In the genomic region with DNA sequence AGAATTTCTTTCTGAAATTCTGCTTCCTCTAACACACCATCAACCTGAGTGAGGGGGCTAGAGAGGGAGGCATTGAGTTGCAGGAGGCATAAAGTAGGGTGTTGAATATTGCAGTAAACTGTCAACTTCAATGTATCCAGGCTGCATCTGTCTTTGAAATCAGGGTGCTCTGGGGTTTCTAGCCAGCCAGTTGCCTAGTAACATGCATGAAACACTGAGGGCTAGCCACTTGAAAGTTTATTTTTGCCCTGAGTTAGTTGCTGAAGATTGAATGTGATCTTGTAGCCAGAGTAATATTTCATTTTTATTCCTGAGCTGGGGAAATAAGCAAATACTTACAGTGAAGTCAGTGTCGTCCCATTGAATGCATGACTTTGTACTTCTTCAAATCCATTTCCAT, we compare ENCODE assay signal across 1 cellular context.
TF ChIP-seq lines count a peak whose summit lies in the region.

No MANE protein-coding gene starts in this region.

TF ChIP-seq in K562, 482 proteins besides CTCF, POLR2A, EP300 and RAD21:
- no peak for TF ChIP-seq POLR2H (tag; IDR thresholded peaks at IDR 0.05; ENCODE audit: low read depth)
- TF ChIP-seq, protein P1, sequence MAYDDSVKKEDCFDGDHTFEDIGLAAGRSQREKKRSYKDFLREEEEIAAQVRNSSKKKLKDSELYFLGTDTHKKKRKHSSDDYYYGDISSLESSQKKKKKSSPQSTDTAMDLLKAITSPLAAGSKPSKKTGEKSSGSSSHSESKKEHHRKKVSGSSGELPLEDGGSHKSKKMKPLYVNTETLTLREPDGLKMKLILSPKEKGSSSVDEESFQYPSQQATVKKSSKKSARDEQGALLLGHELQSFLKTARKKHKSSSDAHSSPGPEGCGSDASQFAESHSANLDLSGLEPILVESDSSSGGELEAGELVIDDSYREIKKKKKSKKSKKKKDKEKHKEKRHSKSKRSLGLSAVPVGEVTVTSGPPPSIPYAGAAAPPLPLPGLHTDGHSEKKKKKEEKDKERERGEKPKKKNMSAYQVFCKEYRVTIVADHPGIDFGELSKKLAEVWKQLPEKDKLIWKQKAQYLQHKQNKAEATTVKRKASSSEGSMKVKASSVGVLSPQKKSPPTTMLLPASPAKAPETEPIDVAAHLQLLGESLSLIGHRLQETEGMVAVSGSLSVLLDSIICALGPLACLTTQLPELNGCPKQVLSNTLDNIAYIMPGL (CRISPR knock-in tag; IDR thresholded peaks at IDR 0.05): no peak
- 0 out of 2 replicates have a peak, but pooled peaks have one; percentile 11 for TF ChIP-seq RFX1 (IDR thresholded peaks at IDR 0.05)
- TF ChIP-seq ETS2 (tag; IDR thresholded peaks at IDR 0.05; ENCODE audit: borderline replicate concordance, poor library complexity, severe bottlenecking): no peak
- TF ChIP-seq ZNF76 (CRISPR knock-in tag; IDR thresholded peaks at IDR 0.05; ENCODE audit: borderline replicate concordance): no peak
- TF ChIP-seq, protein P2, sequence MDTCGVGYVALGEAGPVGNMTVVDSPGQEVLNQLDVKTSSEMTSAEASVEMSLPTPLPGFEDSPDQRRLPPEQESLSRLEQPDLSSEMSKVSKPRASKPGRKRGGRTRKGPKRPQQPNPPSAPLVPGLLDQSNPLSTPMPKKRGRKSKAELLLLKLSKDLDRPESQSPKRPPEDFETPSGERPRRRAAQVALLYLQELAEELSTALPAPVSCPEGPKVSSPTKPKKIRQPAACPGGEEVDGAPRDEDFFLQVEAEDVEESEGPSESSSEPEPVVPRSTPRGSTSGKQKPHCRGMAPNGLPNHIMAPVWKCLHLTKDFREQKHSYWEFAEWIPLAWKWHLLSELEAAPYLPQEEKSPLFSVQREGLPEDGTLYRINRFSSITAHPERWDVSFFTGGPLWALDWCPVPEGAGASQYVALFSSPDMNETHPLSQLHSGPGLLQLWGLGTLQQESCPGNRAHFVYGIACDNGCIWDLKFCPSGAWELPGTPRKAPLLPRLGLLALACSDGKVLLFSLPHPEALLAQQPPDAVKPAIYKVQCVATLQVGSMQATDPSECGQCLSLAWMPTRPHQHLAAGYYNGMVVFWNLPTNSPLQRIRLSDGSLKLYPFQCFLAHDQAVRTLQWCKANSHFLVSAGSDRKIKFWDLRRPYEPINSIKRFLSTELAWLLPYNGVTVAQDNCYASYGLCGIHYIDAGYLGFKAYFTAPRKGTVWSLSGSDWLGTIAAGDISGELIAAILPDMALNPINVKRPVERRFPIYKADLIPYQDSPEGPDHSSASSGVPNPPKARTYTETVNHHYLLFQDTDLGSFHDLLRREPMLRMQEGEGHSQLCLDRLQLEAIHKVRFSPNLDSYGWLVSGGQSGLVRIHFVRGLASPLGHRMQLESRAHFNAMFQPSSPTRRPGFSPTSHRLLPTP (IDR thresholded peaks at IDR 0.05; ENCODE audit: borderline replicate concordance, extremely low read depth, insufficient read length): no peak
- TF ChIP-seq ESRRA (IDR thresholded peaks at IDR 0.05; ENCODE audit: borderline replicate concordance, low read depth): no peak
